In the genomic region with DNA sequence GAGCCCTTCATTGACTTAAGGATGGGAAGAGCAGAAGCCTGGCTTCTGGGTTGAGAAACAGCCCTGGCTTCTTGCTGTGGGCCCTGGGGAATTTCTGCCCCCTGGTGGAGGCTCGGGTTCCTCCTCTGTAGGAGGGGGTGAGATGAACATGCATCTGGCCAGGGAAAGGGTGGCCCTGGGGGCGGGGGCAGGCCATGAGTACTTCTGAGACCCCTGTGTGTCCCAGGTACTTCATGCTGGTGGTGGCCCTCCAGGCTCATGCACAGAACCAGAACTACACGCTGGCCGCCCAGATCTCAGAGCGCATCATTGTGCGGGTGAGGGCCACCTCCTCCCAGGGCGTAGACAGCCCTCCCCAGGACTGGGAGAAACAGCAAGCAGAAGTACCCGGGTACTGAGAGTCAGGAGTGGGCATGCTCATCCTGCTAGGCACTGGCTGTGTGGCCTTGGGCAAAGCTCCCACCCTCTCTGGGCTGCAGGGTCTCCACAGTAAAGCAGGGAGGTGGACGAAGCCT, we compare ENCODE assay signal across 8 cellular contexts. TPM values are rescaled to one million over a fixed set of nuclear protein-coding genes. Genes with fewer than 3 reads are reported as not detected.
DNase-seq lines count a peak whose midpoint lies in the region; ATAC-seq, FAIRE-seq and TF ChIP-seq lines count a peak whose summit lies in the region.

No MANE protein-coding gene starts in this region.

- H3K27me3 Mint-ChIP-seq in IgD-negative memory B cell = peaks cover 9% of the 10 kb centered on the region

- no peaks in the 10 kb centered on the region for H3K36me3 ChIP-seq in bronchial epithelial cell (ENCODE audit: control insufficient read depth, insufficient read depth, low read length)

- H3K27me3 ChIP-seq in bronchial epithelial cell (ENCODE audit: control insufficient read depth, insufficient read depth, low read length) = no peaks in the 10 kb centered on the region

- H3K9me3 Mint-ChIP-seq in IgD-negative memory B cell = no peaks in the 10 kb centered on the region

- FAIRE-seq in bronchial epithelial cell (lab: Jason Lieb, UNC) = no peak

- H3K36me3 Mint-ChIP-seq in IgD-negative memory B cell = peaks cover 1% of the 10 kb centered on the region

- no peak overlapping the region for H3K27ac Mint-ChIP-seq in IgD-negative memory B cell

- H3K4me1 Mint-ChIP-seq in IgD-negative memory B cell = peaks cover 0 to 6% (median 4%) of the 10 kb centered on the region in 3 donors

- no peak for ATAC-seq in HG03139 (IDR thresholded peaks at IDR 0.05; ENCODE audit: unreplicated experiment)

- peak; percentile 14 for DNase-seq in NCI-H345 (lab: John Stamatoyannopoulos, UW)
- DNase-seq in NCI-H345 treated with DMSO at 0.1 percent for 48 hours (lab: John Stamatoyannopoulos, UW; ENCODE audit: unreplicated experiment) = no peak
- peak; percentile 76 for DNase-seq in UCSD-AML1 (lab: John Stamatoyannopoulos, UW; ENCODE audit: unreplicated experiment)
- peak; percentile 55 for DNase-seq in bronchial epithelial cell (ENCODE audit: low read depth)
- DNase-seq in left kidney (ENCODE audit: low read depth, low spot score) = peak; percentile 77
- DNase-seq in stimulated activated CD8-positive, alpha-beta memory T cell treated with anti-CD3 and anti-CD28 coated beads, Interleukin-15, amount 100 ng/mL, for 24 hours (ENCODE audit: low read depth) = peak; percentile 30

- peak overlapping the region in 3 of 4 donors; percentile 41 to 84 (median 73) for H3K4me3 Mint-ChIP-seq in IgD-negative memory B cell

- H3K4me3 ChIP-seq in bronchial epithelial cell (ENCODE audit: low read depth, low read length) = no peak overlapping the region

- TF ChIP-seq CTCF in bronchial epithelial cell (IDR thresholded peaks at IDR 0.05; ENCODE audit: insufficient read depth, low read length, severe bottlenecking) = peak; percentile 85

RNA-seq across cellular contexts. Expression of gene TMEM258, which starts 15.8 kb away (rescaled TPM):
- 210 TPM for polyA plus RNA-seq in IgD-negative memory B cell
- 61.3 and 159 TPM in 2 replicates for total RNA-seq in bronchial epithelial cell

RNA-seq across cellular contexts. Expression of gene FEN1, which starts 16.1 kb away (rescaled TPM):
- polyA plus RNA-seq in IgD-negative memory B cell = 12.6 TPM
- 5.9 and 9.7 TPM in 2 replicates for total RNA-seq in bronchial epithelial cell

RNA-seq across cellular contexts. Expression of gene MYRF, which starts 24.2 kb away (rescaled TPM):
- polyA plus RNA-seq in IgD-negative memory B cell = not detected
- total RNA-seq in bronchial epithelial cell = under 0.01 and 0.13 TPM in 2 replicates

RNA-seq across cellular contexts. Expression of gene FADS1, which starts 40.2 kb away (rescaled TPM):
- polyA plus RNA-seq in IgD-negative memory B cell = 1.6 TPM
- 23.2 and 46.9 TPM in 2 replicates for total RNA-seq in bronchial epithelial cell

RNA-seq across cellular contexts. Expression of gene FADS2, which starts 51.5 kb away (rescaled TPM):
- polyA plus RNA-seq in IgD-negative memory B cell = 0.63 TPM
- 15.2 and 34.2 TPM in 2 replicates for total RNA-seq in bronchial epithelial cell
